Comparison of ENCODE assay signal across 10 cellular contexts in genomic region chr14:53929871-53930685, GRCh38. TPM values are rescaled to one million over a fixed set of nuclear protein-coding genes. Genes with fewer than 3 reads are reported as not detected.
DNase-seq lines count a peak whose midpoint lies in the region; ATAC-seq and TF ChIP-seq lines count a peak whose summit lies in the region.
"Had no signal": no experiment of that assay in that cellular context is flagged by ENCODE, and none has a peak within 500 bp of the region (broad histone marks: within the 10 kb centered on the region; RNA-seq: fewer than 3 reads in every experiment).

No MANE protein-coding gene starts in this region.

- H3K27ac ChIP-seq in H9 (ENCODE audit: insufficient read length, low read depth, low read length), result no peak overlapping the region

- H3K56ac ChIP-seq in H9 (ENCODE audit: insufficient read length, low read depth, low read length), result no peak overlapping the region

- H2AFZ ChIP-seq in H9 (ENCODE audit: low read length), result no peak overlapping the region

- no peak overlapping the region for H3T11ph ChIP-seq in H9 (ENCODE audit: low read length)

- H3K23ac ChIP-seq in H9 (ENCODE audit: insufficient read length, low read depth, low read length), result no peak overlapping the region

- ATAC-seq in GM21528 (IDR thresholded peaks at IDR 0.05; ENCODE audit: low FRiP score, unreplicated experiment), result no peak
- no peak for ATAC-seq in HG03565 (IDR thresholded peaks at IDR 0.05; ENCODE audit: unreplicated experiment)

- H3K23me2 ChIP-seq in H9 (ENCODE audit: insufficient read length, low read depth, low read length, poor library complexity, severe bottlenecking), result no peaks in the 10 kb centered on the region

- H4K91ac ChIP-seq in H9 (ENCODE audit: insufficient read length, low read depth, low read length), result no peak overlapping the region

- WGBS in H9 (ENCODE audit: extremely low coverage, insufficient read length, low lambda C conversion rate), result no CpG with 5 or more reads among the region's 2 CpGs

- H3K9ac ChIP-seq in H9 (ENCODE audit: extremely low read depth, insufficient read length, low read length), result no peak overlapping the region

- no TSS peak for BruUV-seq in Caco-2 (replicated peaks; lab: Mats Ljungman, UMichigan)

- H3K4ac ChIP-seq in H9 (ENCODE audit: low read depth, low read length), result no peak overlapping the region

- H3K36me3 ChIP-seq in Caco-2 (ENCODE audit: control insufficient read depth, insufficient read depth, low read length), result no peaks in the 10 kb centered on the region
- H3K36me3 ChIP-seq: HAP-1 had no signal

- no peak overlapping the region for H2BK5ac ChIP-seq in H9 (ENCODE audit: insufficient read length, low read length)

- H4K8ac ChIP-seq in H9 (replicated peaks; ENCODE audit: insufficient read length, low read depth, low read length), result no peak overlapping the region

- no peak overlapping the region for H3K4me2 ChIP-seq in H9 (ENCODE audit: insufficient read depth, insufficient read length, low read length)

- H4K5ac ChIP-seq in H9 (ENCODE audit: insufficient read length, low read depth, low read length), result no peak overlapping the region

- DNase-seq in Caco-2 (peak; percentile 82 to 84), H9 (peak; percentile 78), kidney tubule cell (ENCODE audit: low spot score) (peak; percentile 19), putamen (ENCODE audit: low spot score) (no peak), CD1c-positive myeloid dendritic cell (ENCODE audit: extremely low spot score) (no peak)
- peak; percentile 34 to 40 for DNase-seq in activated CD4-positive, alpha-beta T cell treated with anti-CD3 and anti-CD28 coated beads, Interleukin-2, amount 50 U/mL, for 48 hours

- H3K18ac ChIP-seq in H9 (ENCODE audit: insufficient read length, low read depth, low read length), result no peak overlapping the region

- no peak overlapping the region for H3K14ac ChIP-seq in H9 (ENCODE audit: insufficient read depth, low read length)

- H3K79me2 ChIP-seq in H9 (ENCODE audit: insufficient read depth, low read length), result no peaks in the 10 kb centered on the region

- H3K4me3 ChIP-seq in Caco-2 (ENCODE audit: low read depth, low read length), result no peak overlapping the region
- H3K4me3 ChIP-seq: HAP-1 had no signal

- intact Hi-C loops in Caco-2 (cut with micrococcal nuclease; ENCODE audit: unreplicated experiment), result loop anchor here (1.0 to 5.0 kb wide), 4 partner anchors 26 to 407 kb away; partner anchors contain the start of gene BMP4

- H2BK12ac ChIP-seq in H9 (ENCODE audit: insufficient read length, low read depth, low read length), result no peak overlapping the region

- no peak overlapping the region for H2BK20ac ChIP-seq in H9 (ENCODE audit: low read depth, low read length, poor library complexity, severe bottlenecking)

- H3K9me3 ChIP-seq in Caco-2 (no peaks in the 10 kb centered on the region), H9 (ENCODE audit: control insufficient read depth, low read depth, low read length) (no peaks in the 10 kb centered on the region)
- H3K9me3 ChIP-seq: HAP-1 had no signal

- peaks cover 37% of the 10 kb centered on the region for H3K4me1 Mint-ChIP-seq in Caco-2 (ENCODE audit: low read depth, unreplicated experiment)
- peaks cover 12 to 17% of the 10 kb centered on the region in 2 experiments for H3K4me1 Mint-ChIP-seq in H9

- H3K27me3 ChIP-seq in Caco-2 (replicated peaks; ENCODE audit: control insufficient read depth, insufficient read depth, low read length) (no peaks in the 10 kb centered on the region), H9 (ENCODE audit: insufficient read depth, low read length) (no peaks in the 10 kb centered on the region)

- H3K36me3 Mint-ChIP-seq in Caco-2 (ENCODE audit: insufficient read depth, unreplicated experiment), result no peaks in the 10 kb centered on the region
- H3K36me3 Mint-ChIP-seq in H9 (ENCODE audit: insufficient read depth in 1 of 3, low read depth in 3 of 3), result no peaks in the 10 kb centered on the region

- H3K9me3 Mint-ChIP-seq in Caco-2 (ENCODE audit: unreplicated experiment) (peaks cover 13% of the 10 kb centered on the region), H9 (no peaks in the 10 kb centered on the region)
- H3K9me3 Mint-ChIP-seq: T-helper 2 cell treated with Interferon-gamma antibody and Interleukin-4, amounts not matched to agents 5 μg/mL and 100 μg/mL, for 36 hours had no signal

- POLR2A ChIA-PET in Caco-2 (lab: Charles Lee), result interaction anchor here (0.6 kb wide), 1 partner anchor 322 kb away, joined by 3 read pairs; no protein-coding TSS in a partner anchor

- no peaks in the 10 kb centered on the region for H4K20me1 ChIP-seq in H9 (ENCODE audit: control insufficient read depth, insufficient read depth, insufficient read length)

- H3K4me3 Mint-ChIP-seq in Caco-2 (ENCODE audit: unreplicated experiment) (no peak overlapping the region), H9 (no peak overlapping the region)
- H3K4me3 Mint-ChIP-seq: T-helper 2 cell treated with Interferon-gamma antibody and Interleukin-4, amounts not matched to agents 5 μg/mL and 100 μg/mL, for 36 hours had no signal

- no peaks in the 10 kb centered on the region for H3K79me1 ChIP-seq in H9 (ENCODE audit: insufficient read depth, low read depth, low read length, poor library complexity, severe bottlenecking)

- H2AK5ac ChIP-seq in H9 (ENCODE audit: insufficient read length, low read length), result no peak overlapping the region

- H3K27me3 Mint-ChIP-seq in Caco-2 (ENCODE audit: insufficient read depth, unreplicated experiment) (no peaks in the 10 kb centered on the region), H9 (ENCODE audit: low read depth) (no peaks in the 10 kb centered on the region)

- H3K27ac Mint-ChIP-seq in Caco-2 (ENCODE audit: unreplicated experiment) (peak overlapping the region; percentile 68), H9 (no peak overlapping the region)
- H3K27ac Mint-ChIP-seq: T-helper 2 cell treated with Interferon-gamma antibody and Interleukin-4, amounts not matched to agents 5 μg/mL and 100 μg/mL, for 36 hours had no signal

- H2BK120ac ChIP-seq in H9 (ENCODE audit: low read depth, low read length, poor library complexity, severe bottlenecking), result no peak overlapping the region

- TF ChIP-seq CTCF in Caco-2 (IDR thresholded peaks at IDR 0.05; ENCODE audit: insufficient read depth in 1 of 2, low read depth in 1 of 2, low read length in 1 of 2, severe bottlenecking in 1 of 2, unreplicated experiment in 1 of 2) (peak; percentile 93 to 98), H9 (conservative IDR thresholded peaks at IDR 0.05) (peak; percentile 95)

- CTCF ChIA-PET in Caco-2 (lab: Charles Lee), result interaction anchor here (0.6 to 2.9 kb wide), 10 partner anchors 8 to 418 kb away, joined by 3 to 16 read pairs (median 5); partner anchors contain the start of gene BMP4

- no peak overlapping the region for H2BK15ac ChIP-seq in H9 (ENCODE audit: low read depth, low read length)

- H3K4me1 ChIP-seq in Caco-2, result peaks cover 39% of the 10 kb centered on the region
- no peaks in the 10 kb centered on the region for H3K4me1 ChIP-seq in H9 (ENCODE audit: insufficient read depth, low read length)
- H3K4me1 ChIP-seq: HAP-1 had no signal

RNA-seq across cellular contexts. Expression of gene BMP4, which starts 26.5 kb away (rescaled TPM):
- 108 and 113 TPM in 2 replicates for total RNA-seq in Caco-2 (2022)
- 12.2 and 13.6 TPM in 2 replicates for total RNA-seq in H9 (2021)

Comparison
In these comparisons a context has a peak if more than half of its experiments do, and no peak if none do; other contexts are left out.
1. DNase-seq: peak in Caco-2 (2 of 2), H9 (single experiment), activated CD4-positive, alpha-beta T cell treated with anti-CD3 and anti-CD28 coated beads, Interleukin-2, amount 50 U/mL, for 48 hours (2 of 2) and kidney tubule cell (single experiment); none in putamen (single experiment) and CD1c-positive myeloid dendritic cell (single experiment).